Comparison of ENCODE assay signal across 8 cellular contexts in genomic region chr11:94128746-94129504, GRCh38. TPM values are rescaled to one million over a fixed set of nuclear protein-coding genes. Genes with fewer than 3 reads are reported as not detected.
DNase-seq lines count a peak whose midpoint lies in the region; ATAC-seq and TF ChIP-seq lines count a peak whose summit lies in the region.

Gene PANX1 (plus strand): TSS chr11:94128841. CDS start chr11:94129313, 472 bp downstream.

- H4K20me1 ChIP-seq in SU-DHL-6 (ENCODE audit: low read depth, low read length) = no peaks in the 10 kb centered on the region; the same call in 1 of the 2 replicates

- WGBS in heart left ventricle, 4 donors = 0 to 1% (median 0%) methylated on average over 28 to 92 of the region's 92 CpGs
- 0% methylated on average over 15 to 32 of the region's 92 CpGs for WGBS in upper lobe of left lung, 2 donors

- H3K4me3 ChIP-seq in GM12864 (ENCODE audit: low read depth, low read length) (peak within 1 kb of the TSS; percentile 87), SU-DHL-6 (ENCODE audit: insufficient read depth, low read length, poor library complexity, severe bottlenecking) (peak within 1 kb of the TSS; percentile 79), heart left ventricle (peak within 1 kb of the TSS; percentile 62 to 87 (median 83)), upper lobe of left lung (peak within 1 kb of the TSS; percentile 21 to 83 (median 70))

- H3K79me2 ChIP-seq in SU-DHL-6 (ENCODE audit: insufficient read depth, low read length) = peaks cover 39% of the 10 kb centered on the region

- peak within 1 kb of the TSS; percentile 90 for H3K4me2 ChIP-seq in SU-DHL-6 (ENCODE audit: low read depth, low read length, poor library complexity, severe bottlenecking)

- peak within 1 kb of the TSS; percentile 98 for H2AFZ ChIP-seq in SU-DHL-6 (ENCODE audit: low read depth, low read length, severe bottlenecking)

- DNase-seq in GM12864 (ENCODE audit: low read depth) (peak; percentile 57), NCI-H1048 (lab: John Stamatoyannopoulos, UW) (peak; percentile 83), heart left ventricle (peak; percentile 74 to 90 (median 88)), posterior cingulate gyrus (peak; percentile 47 to 94 (median 60)), upper lobe of left lung (peak; percentile 88 to 97)
- peak; percentile 49 for DNase-seq in activated naive CD8-positive, alpha-beta T cell treated with anti-CD3 and anti-CD28 coated beads, Interleukin-2, amount 50 U/mL, for 16 hours (ENCODE audit: low read depth, low spot score)

- intact Hi-C loops in heart left ventricle (cut with DNase I) (loop anchor here in 1 of 10 donors (10.0 kb wide), 1 partner anchor 56 kb away; no protein-coding TSS in a partner anchor), posterior cingulate gyrus (cut with DNase I) (no loop called here)

- peak in 1 of 4 donors; percentile 71 for TF ChIP-seq EP300 in upper lobe of left lung (IDR thresholded peaks at IDR 0.05)

- H3K36me3 ChIP-seq in SU-DHL-6 (ENCODE audit: low read length) (no peaks in the 10 kb centered on the region), heart left ventricle (no peaks in the 10 kb centered on the region), upper lobe of left lung (no peaks in the 10 kb centered on the region)

- TF ChIP-seq CTCF in GM12864 (IDR thresholded peaks at IDR 0.05; ENCODE audit: low read depth, low read length, missing control alignments) = no peak
- TF ChIP-seq CTCF in SU-DHL-6 (IDR thresholded peaks at IDR 0.05; ENCODE audit: insufficient read depth, low read length, poor library complexity, severe bottlenecking) = no peak
- TF ChIP-seq CTCF in heart left ventricle (IDR thresholded peaks at IDR 0.05) = peak in 1 of 12 donors; percentile 7
- no peak for TF ChIP-seq CTCF in upper lobe of left lung (IDR thresholded peaks at IDR 0.05)

- H3K27me3 ChIP-seq in SU-DHL-6 (ENCODE audit: low read length) (no peaks in the 10 kb centered on the region), heart left ventricle (no peaks in the 10 kb centered on the region), upper lobe of left lung (no peaks in the 10 kb centered on the region)

- H3F3A ChIP-seq in SU-DHL-6 (ENCODE audit: insufficient read depth) = no peaks in the 10 kb centered on the region

- peak within 1 kb of the TSS; percentile 83 for H3K9ac ChIP-seq in SU-DHL-6 (ENCODE audit: low read length)

- H3K9me3 ChIP-seq in SU-DHL-6 (ENCODE audit: insufficient read depth, low read length) (no peaks in the 10 kb centered on the region), heart left ventricle (no peaks in the 10 kb centered on the region), upper lobe of left lung (no peaks in the 10 kb centered on the region)

- peaks cover 0 to 55% (median 49%) of the 10 kb centered on the region in 12 donors for H3K4me1 ChIP-seq in heart left ventricle
- H3K4me1 ChIP-seq in upper lobe of left lung = peaks cover 32 to 54% (median 37%) of the 10 kb centered on the region in 4 donors

- no peaks in the 10 kb centered on the region for H3K9me2 ChIP-seq in SU-DHL-6 (replicated peaks; ENCODE audit: insufficient read depth, low read length)

- H3K27ac ChIP-seq in SU-DHL-6 (ENCODE audit: low read depth, low read length) = peak within 1 kb of the TSS; percentile 32; the same call in 1 of the 2 replicates
- H3K27ac ChIP-seq in heart left ventricle = peak within 1 kb of the TSS; percentile 83 to 98 (median 90)
- peak within 1 kb of the TSS; percentile 92 to 97 (median 96) for H3K27ac ChIP-seq in upper lobe of left lung

- TF ChIP-seq POLR2A in heart left ventricle (IDR thresholded peaks at IDR 0.05) (peak in 1 of 2 donors; percentile 61), upper lobe of left lung (IDR thresholded peaks at IDR 0.05) (peak in 3 of 4 donors; percentile 64 to 82 (median 77))

- ATAC-seq in HG02588 (IDR thresholded peaks at IDR 0.05; ENCODE audit: unreplicated experiment) (peak; percentile 84), heart left ventricle (peak; percentile 79 to 95 (median 92)), upper lobe of left lung (ENCODE audit: low FRiP score in 2 of 2) (peak; percentile 93 to 95)

RNA-seq across cellular contexts. Expression of gene PANX1, which starts in this region (rescaled TPM):
- 10 to 100 TPM; 14.3 to 57.5 (median 24.6) TPM for total RNA-seq in heart left ventricle
- 10 to 100 TPM in 1 of 2 donors, 1 to 10 TPM in 1; 5.8 to 17.9 TPM for polyA plus RNA-seq in heart left ventricle
- total RNA-seq in upper lobe of left lung = 10 to 100 TPM in 5 of 6 donors, 1 to 10 TPM in 1; 7.3 to 32.2 (median 17.8) TPM

Comparison
In these comparisons a context has a peak if more than half of its experiments do, and no peak if none do; other contexts are left out.
1. Peak in every context shown above with its lines: DNase-seq, ATAC-seq, H3K4me3 ChIP-seq and H3K27ac ChIP-seq.
2. H3K27ac ChIP-seq: peak in every context shown above with its lines; median percentile 96 in upper lobe of left lung; 90 in heart left ventricle; 32 in SU-DHL-6.